ENCODE assay signal across 10 cellular contexts in the genomic region with DNA sequence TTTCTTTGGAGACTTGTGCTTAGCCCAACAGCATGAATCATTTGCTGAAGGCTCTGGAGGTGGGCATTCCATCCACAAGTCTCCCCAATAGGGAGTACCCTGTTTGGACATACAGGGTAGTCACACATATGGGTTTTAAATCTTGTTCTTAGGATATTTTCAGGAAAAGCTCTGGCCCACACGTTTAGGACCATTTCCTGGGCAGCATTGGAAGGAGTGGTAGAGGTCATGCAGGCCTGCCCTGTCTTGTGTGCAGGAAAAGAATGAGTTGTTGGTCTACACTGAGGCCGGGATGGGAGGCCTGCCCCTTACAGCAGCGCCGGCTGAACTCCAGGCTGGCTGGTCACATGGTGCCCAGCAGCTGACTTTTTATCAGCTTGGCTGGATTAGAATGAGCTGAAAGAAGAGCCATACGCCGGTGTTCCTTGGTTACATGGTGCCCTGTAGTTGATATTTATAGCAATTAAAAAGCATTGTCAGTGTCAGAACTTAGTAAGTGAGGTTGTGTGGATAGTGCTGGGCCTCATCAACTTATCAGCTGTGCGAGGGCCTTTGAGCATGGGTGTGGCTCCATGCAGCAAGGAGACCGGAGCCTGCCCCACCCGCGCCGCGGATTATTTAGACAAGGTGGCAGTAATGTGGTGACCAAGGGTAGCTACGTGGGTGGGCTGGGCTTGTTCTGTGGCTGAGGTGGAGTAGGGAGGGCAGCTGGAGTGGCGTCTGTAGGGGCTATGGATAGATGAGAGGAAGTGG. TPM values are rescaled to one million over a fixed set of nuclear protein-coding genes. Genes with fewer than 3 reads are reported as not detected.
A peak's percentile ranks its signal among the peaks of the same experiment; 100 is the strongest.
DNase-seq lines count a peak whose midpoint lies in the region; ATAC-seq and TF ChIP-seq lines count a peak whose summit lies in the region.
"Had no signal": no experiment of that assay in that cellular context is flagged by ENCODE, and none has a peak within 500 bp of the region (broad histone marks: within the 10 kb centered on the region; RNA-seq: fewer than 3 reads in every experiment).

No MANE protein-coding gene starts in this region.

- CTCF ChIA-PET in HEK293T (lab: Yijun Ruan, JAX), result no interaction called here

- H3K4me1 Mint-ChIP-seq in T-helper 1 cell treated with Interleukin-12 subunit alpha and Interleukin-12 subunit beta and Interleukin-4 antibody, amounts not matched to agents 30 μg/mL and 1 μg/mL, for 36 hours (ENCODE audit: low read depth), result peaks cover 81% of the 10 kb centered on the region

- no peaks in the 10 kb centered on the region for H3K9me3 ChIP-seq in thoracic aorta
- H3K9me3 ChIP-seq: MG63 had no signal

- POLR2A ChIA-PET in HEK293T (lab: Yijun Ruan, JAX), result interaction anchor here (0.9 kb wide), 2 partner anchors 8 to 29 kb away, joined by 3 to 4 read pairs; partner anchors contain the start of gene OGDH

- peak overlapping the region; percentile 72 for H3K27ac ChIP-seq in angular gyrus (ENCODE audit: low read depth, low read length)
- peak overlapping the region; percentile 68 for H3K27ac ChIP-seq in layer of hippocampus (ENCODE audit: low read depth, low read length)
- peak overlapping the region; percentile 82 to 84 for H3K27ac ChIP-seq in thoracic aorta

- peak overlapping the region; percentile 92 for H3K27ac Mint-ChIP-seq in T-helper 1 cell treated with Interleukin-12 subunit alpha and Interleukin-12 subunit beta and Interleukin-4 antibody, amounts not matched to agents 30 μg/mL and 1 μg/mL, for 36 hours

- no peak overlapping the region for H3K4me3 Mint-ChIP-seq in T-helper 1 cell treated with Interleukin-12 subunit alpha and Interleukin-12 subunit beta and Interleukin-4 antibody, amounts not matched to agents 30 μg/mL and 1 μg/mL, for 36 hours

- H3K36me3 Mint-ChIP-seq in T-helper 1 cell treated with Interleukin-12 subunit alpha and Interleukin-12 subunit beta and Interleukin-4 antibody, amounts not matched to agents 30 μg/mL and 1 μg/mL, for 36 hours (ENCODE audit: low read depth), result peaks cover 42% of the 10 kb centered on the region

- no peaks in the 10 kb centered on the region for H3K27me3 Mint-ChIP-seq in T-helper 1 cell treated with Interleukin-12 subunit alpha and Interleukin-12 subunit beta and Interleukin-4 antibody, amounts not matched to agents 30 μg/mL and 1 μg/mL, for 36 hours (ENCODE audit: low read depth)

- no peaks in the 10 kb centered on the region for H3K9me3 Mint-ChIP-seq in T-helper 1 cell treated with Interleukin-12 subunit alpha and Interleukin-12 subunit beta and Interleukin-4 antibody, amounts not matched to agents 30 μg/mL and 1 μg/mL, for 36 hours

- ATAC-seq in thoracic aorta (ENCODE audit: insufficient number of reproducible peaks, low FRiP score, low read depth) (no peak), HG03095 (IDR thresholded peaks at IDR 0.05; ENCODE audit: unreplicated experiment) (no peak)

- no peak for DNase-seq in T-helper 1 cell
- DNase-seq in thoracic aorta (ENCODE audit: low spot score), result no peak
- DNase-seq in HEK293T (ENCODE audit: extremely low spot score), result no peak
- DNase-seq in NCI-H345 treated with DMSO at 0.1 percent for 48 hours (lab: John Stamatoyannopoulos, UW; ENCODE audit: unreplicated experiment), result no peak
- DNase-seq: ACHN, MG63 had no signal

- TF ChIP-seq CTCF in thoracic aorta (IDR thresholded peaks at IDR 0.05), result no peak

- H3K27me3 ChIP-seq in layer of hippocampus (ENCODE audit: control insufficient read depth, insufficient read depth, low read length) (no peaks in the 10 kb centered on the region), thoracic aorta (replicated peaks; ENCODE audit: insufficient read depth) (no peaks in the 10 kb centered on the region)
- H3K27me3 ChIP-seq: MG63 had no signal

- no peak overlapping the region for H3K4me3 ChIP-seq in thoracic aorta
- H3K4me3 ChIP-seq: MG63 had no signal

- H3K4me1 ChIP-seq in thoracic aorta (ENCODE audit: control insufficient read depth in 1 of 2, low read depth in 2 of 2), result peaks cover 55 to 72% of the 10 kb centered on the region in 2 donors

- H3K36me3 ChIP-seq in thoracic aorta, result no peaks in the 10 kb centered on the region

TF ChIP-seq in HEK293T, 16 proteins besides CTCF, POLR2A, EP300 and RAD21:
- TF ChIP-seq FOXM1 (IDR thresholded peaks at IDR 0.05; ENCODE audit: borderline replicate concordance), result no peak
- TF ChIP-seq FOXK2 (IDR thresholded peaks at IDR 0.05), result no peak
- no peak for TF ChIP-seq BHLHE40 (IDR thresholded peaks at IDR 0.05; ENCODE audit: borderline replicate concordance)
- TF ChIP-seq SUZ12 (IDR thresholded peaks at IDR 0.05), result no peak
- no peak for TF ChIP-seq ELF4 (IDR thresholded peaks at IDR 0.05)
- TF ChIP-seq LEF1 (IDR thresholded peaks at IDR 0.05; ENCODE audit: borderline replicate concordance), result no peak
- no peak for TF ChIP-seq PKNOX1 (IDR thresholded peaks at IDR 0.05)
- TF ChIP-seq SP1 (IDR thresholded peaks at IDR 0.05), result no peak
- no peak for TF ChIP-seq CTBP1 (IDR thresholded peaks at IDR 0.05; ENCODE audit: borderline replicate concordance)
- TF ChIP-seq ARNT (IDR thresholded peaks at IDR 0.05), result no peak
- no peak for TF ChIP-seq NFRKB (IDR thresholded peaks at IDR 0.05)
- no peak for TF ChIP-seq L3MBTL2 (conservative IDR thresholded peaks at IDR 0.05)
- no peak for TF ChIP-seq FOXA1 (IDR thresholded peaks at IDR 0.05)
- no peak for TF ChIP-seq HDGF (IDR thresholded peaks at IDR 0.05; ENCODE audit: borderline replicate concordance)
- no peak for TF ChIP-seq TARDBP (IDR thresholded peaks at IDR 0.05)
- no peak for TF ChIP-seq ZNF384 (IDR thresholded peaks at IDR 0.05)
TF ChIP-seq in HEK293T: peak in this region for 0.

RNA-seq across cellular contexts. Expression of gene OGDH, which starts 28.6 kb away (rescaled TPM):
- 10 to 100 TPM; 80.8 to 99.2 TPM for total RNA-seq in thoracic aorta

RNA-seq across cellular contexts. Expression of gene TMED4, which starts 53.0 kb away (rescaled TPM):
- 100 to 1,000 TPM in 1 of 2 donors, 10 to 100 TPM in 1; 88.2 to 187 TPM for total RNA-seq in thoracic aorta
